In the genomic region with DNA sequence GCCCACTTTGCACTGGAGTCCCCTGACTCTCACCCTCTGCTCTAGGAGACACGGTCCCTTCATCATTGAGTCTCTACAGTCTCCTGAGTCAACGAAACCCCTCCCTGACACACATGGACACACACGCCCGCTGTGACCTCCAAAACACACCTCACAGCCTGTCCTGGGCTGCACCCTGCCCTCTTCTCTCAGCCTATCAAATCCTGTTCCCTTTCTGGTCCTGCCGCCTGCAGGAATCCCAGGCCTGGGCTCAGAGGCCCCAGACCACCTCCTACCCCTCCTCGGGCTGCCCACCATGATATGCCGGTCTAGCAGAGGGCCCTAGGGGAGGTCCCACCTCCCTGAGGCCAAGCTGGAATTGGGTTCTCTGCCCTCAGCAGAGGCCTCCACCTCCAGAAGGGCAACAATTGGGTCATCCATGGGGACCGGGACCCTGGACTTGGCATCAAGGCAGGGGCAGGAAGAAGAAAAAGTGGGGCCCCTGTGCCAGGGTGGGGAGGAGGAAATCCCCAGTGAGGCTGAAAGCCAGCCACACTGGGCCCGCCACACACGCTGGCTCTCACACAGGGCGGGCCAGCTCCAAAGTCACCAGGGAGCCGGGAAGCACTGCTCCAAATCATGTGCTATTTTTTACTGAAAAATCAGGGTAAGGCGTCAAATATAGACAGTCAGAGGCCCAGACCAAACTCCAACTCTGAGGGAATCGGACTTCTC, we compare ENCODE assay signal across 1 cellular context.
TF ChIP-seq lines count a peak whose summit lies in the region.

No MANE protein-coding gene starts in this region.

TF ChIP-seq in GM12878, 131 proteins besides CTCF, POLR2A, EP300 and RAD21:
- TF ChIP-seq MTA3 (IDR thresholded peaks at IDR 0.05; ENCODE audit: borderline replicate concordance, low read length) (no peak), CREM (IDR thresholded peaks at IDR 0.05; ENCODE audit: low read depth) (peak; percentile 12; the same call in 1 of the 2 replicates), RELA (IDR thresholded peaks at IDR 0.05; ENCODE audit: borderline replicate concordance, partially characterized antibody) (no peak), ASH2L (IDR thresholded peaks at IDR 0.05; ENCODE audit: borderline replicate concordance, low read depth) (no peak), MEF2B (IDR thresholded peaks at IDR 0.05; ENCODE audit: partially characterized antibody, poor library complexity, severe bottlenecking) (no peak), IKZF1 (conservative IDR thresholded peaks at IDR 0.05) (peak; percentile 39; the same call in 1 of the 2 replicates), MTA2 (IDR thresholded peaks at IDR 0.05; ENCODE audit: low read depth) (no peak), POU2F2 (IDR thresholded peaks at IDR 0.05; ENCODE audit: borderline replicate concordance, low read depth, low read length) (no peak), KAT2A (conservative IDR thresholded peaks at IDR 0.05; ENCODE audit: control insufficient read depth, low read depth, low read length) (no peak), EED (IDR thresholded peaks at IDR 0.05; ENCODE audit: low read depth) (peak; percentile 50; the same call in 1 of the 2 replicates), HCFC1 (IDR thresholded peaks at IDR 0.05; ENCODE audit: low read length) (0 out of 2 replicates have a peak, but pooled peaks have one; percentile 2), POLR2AphosphoS5 (IDR thresholded peaks at IDR 0.05; ENCODE audit: low read length) (no peak; the same call in 1 of the 2 replicates)
- TF ChIP-seq, protein P1, sequence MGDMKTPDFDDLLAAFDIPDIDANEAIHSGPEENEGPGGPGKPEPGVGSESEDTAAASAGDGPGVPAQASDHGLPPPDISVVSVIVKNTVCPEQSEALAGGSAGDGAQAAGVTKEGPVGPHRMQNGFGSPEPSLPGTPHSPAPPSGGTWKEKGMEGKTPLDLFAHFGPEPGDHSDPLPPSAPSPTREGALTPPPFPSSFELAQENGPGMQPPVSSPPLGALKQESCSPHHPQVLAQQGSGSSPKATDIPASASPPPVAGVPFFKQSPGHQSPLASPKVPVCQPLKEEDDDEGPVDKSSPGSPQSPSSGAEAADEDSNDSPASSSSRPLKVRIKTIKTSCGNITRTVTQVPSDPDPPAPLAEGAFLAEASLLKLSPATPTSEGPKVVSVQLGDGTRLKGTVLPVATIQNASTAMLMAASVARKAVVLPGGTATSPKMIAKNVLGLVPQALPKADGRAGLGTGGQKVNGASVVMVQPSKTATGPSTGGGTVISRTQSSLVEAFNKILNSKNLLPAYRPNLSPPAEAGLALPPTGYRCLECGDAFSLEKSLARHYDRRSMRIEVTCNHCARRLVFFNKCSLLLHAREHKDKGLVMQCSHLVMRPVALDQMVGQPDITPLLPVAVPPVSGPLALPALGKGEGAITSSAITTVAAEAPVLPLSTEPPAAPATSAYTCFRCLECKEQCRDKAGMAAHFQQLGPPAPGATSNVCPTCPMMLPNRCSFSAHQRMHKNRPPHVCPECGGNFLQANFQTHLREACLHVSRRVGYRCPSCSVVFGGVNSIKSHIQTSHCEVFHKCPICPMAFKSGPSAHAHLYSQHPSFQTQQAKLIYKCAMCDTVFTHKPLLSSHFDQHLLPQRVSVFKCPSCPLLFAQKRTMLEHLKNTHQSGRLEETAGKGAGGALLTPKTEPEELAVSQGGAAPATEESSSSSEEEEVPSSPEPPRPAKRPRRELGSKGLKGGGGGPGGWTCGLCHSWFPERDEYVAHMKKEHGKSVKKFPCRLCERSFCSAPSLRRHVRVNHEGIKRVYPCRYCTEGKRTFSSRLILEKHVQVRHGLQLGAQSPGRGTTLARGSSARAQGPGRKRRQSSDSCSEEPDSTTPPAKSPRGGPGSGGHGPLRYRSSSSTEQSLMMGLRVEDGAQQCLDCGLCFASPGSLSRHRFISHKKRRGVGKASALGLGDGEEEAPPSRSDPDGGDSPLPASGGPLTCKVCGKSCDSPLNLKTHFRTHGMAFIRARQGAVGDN (IDR thresholded peaks at IDR 0.05) = 0 out of 2 replicates have a peak, but pooled peaks have one; percentile 15
